In the genomic region with DNA sequence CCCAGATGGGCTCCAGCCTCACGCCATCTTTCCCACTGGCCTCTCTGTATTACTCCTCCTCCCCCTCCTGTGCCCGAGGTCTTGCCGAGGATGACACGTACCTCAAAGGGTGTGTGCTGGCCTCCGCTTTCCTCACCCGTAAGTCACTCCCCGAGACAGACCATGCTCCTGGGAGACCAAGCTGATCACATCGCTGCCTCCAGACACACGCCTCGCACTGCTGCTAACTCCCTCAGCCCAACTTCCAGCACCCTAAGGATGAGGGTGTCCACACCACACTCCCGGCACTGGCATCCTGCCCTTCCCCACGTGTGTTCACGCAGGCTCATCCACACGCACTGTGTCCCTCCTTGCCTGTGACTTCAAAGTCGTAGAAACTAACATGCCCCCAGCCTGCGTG, we compare ENCODE assay signal across 1 cellular context.
TF ChIP-seq lines count a peak whose summit lies in the region.

No MANE protein-coding gene starts in this region.

TF ChIP-seq in H1, 55 proteins besides CTCF, POLR2A, EP300 and RAD21:
- TF ChIP-seq TBP (IDR thresholded peaks at IDR 0.05; ENCODE audit: low read depth, low read length) = no peak
- no peak for TF ChIP-seq YY1 (IDR thresholded peaks at IDR 0.05; ENCODE audit: low read depth, low read length)
- TF ChIP-seq JUN (IDR thresholded peaks at IDR 0.05; ENCODE audit: low read depth, low read length) = no peak
- TF ChIP-seq RFX5 (IDR thresholded peaks at IDR 0.05; ENCODE audit: borderline replicate concordance, low read depth, low read length) = no peak
- no peak for TF ChIP-seq POU5F1 (IDR thresholded peaks at IDR 0.05; ENCODE audit: low read depth, low read length)
TF ChIP-seq in H1: peak in this region for 0.
